Comparison of ENCODE assay signal across 18 cellular contexts in the genomic region with DNA sequence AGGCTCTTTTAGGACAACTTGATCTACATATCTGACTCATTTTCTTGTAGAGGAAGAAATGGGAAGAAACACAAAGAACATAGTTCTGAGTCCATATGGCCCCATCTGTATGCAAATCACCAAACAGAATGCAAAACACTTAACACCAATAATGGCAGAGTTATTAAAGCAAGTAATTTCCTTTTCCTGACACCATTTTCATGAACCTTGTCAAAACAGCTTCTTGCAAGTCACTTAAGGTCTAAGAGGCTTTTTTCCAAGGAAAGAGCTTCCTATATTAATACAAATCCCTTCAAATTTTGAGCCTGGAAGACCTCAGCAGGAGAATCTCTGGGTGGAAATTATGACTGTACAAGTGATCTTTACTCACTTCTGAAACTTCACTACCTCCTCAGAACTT.
DNase-seq lines count a peak whose midpoint lies in the region; ATAC-seq and TF ChIP-seq lines count a peak whose summit lies in the region.
"Had no signal": no experiment of that assay in that cellular context is flagged by ENCODE, and none has a peak within 500 bp of the region (broad histone marks: within the 10 kb centered on the region; RNA-seq: fewer than 3 reads in every experiment).

No MANE protein-coding gene starts in this region.

- H3K4me1 ChIP-seq in GM23248 (ENCODE audit: insufficient read depth) (peaks cover 19% of the 10 kb centered on the region), smooth muscle cell (ENCODE audit: low read depth) (no peaks in the 10 kb centered on the region), adrenal gland (replicated peaks in 1 of 2) (no peaks in the 10 kb centered on the region)
- H3K4me1 ChIP-seq: Caco-2 had no signal

- no peak for ATAC-seq in left lobe of liver
- ATAC-seq: CD8-positive, alpha-beta T cell had no signal

- H3K9ac ChIP-seq in GM23248 (no peak overlapping the region), smooth muscle cell (ENCODE audit: low read depth) (no peak overlapping the region)
- H3K9ac ChIP-seq: BLaER1 treated with 17β-estradiol and CSF1 and Interleukin-3, amounts not matched to agents 10 nM and 100 nM had no signal

- H4K20me1 ChIP-seq in GM23248 (ENCODE audit: insufficient read depth) (no peaks in the 10 kb centered on the region), smooth muscle cell (ENCODE audit: low read depth) (no peaks in the 10 kb centered on the region)
- H4K20me1 ChIP-seq: BLaER1 treated with 17β-estradiol and CSF1 and Interleukin-3, amounts not matched to agents 10 nM and 100 nM had no signal

- peaks cover 0 to 43% (median 30%) of the 10 kb centered on the region in 5 experiments for H3K9me3 Mint-ChIP-seq in brain

- H3K4me1 Mint-ChIP-seq in brain, result peaks cover 7% of the 10 kb centered on the region
- H3K4me1 Mint-ChIP-seq: B cell had no signal

- H3K79me2 ChIP-seq in GM23248 (ENCODE audit: insufficient read depth), result no peaks in the 10 kb centered on the region
- no peaks in the 10 kb centered on the region for H3K79me2 ChIP-seq in smooth muscle cell (ENCODE audit: low read depth)

- H3K27ac ChIP-seq in GM23248 (no peak overlapping the region), smooth muscle cell (ENCODE audit: low read depth) (peak overlapping the region; percentile 37), adrenal gland (no peak overlapping the region)
- H3K27ac ChIP-seq: BLaER1 treated with 17β-estradiol and CSF1 and Interleukin-3, amounts not matched to agents 10 nM and 100 nM; C4-2B had no signal

- H3F3A ChIP-seq in GM23248 (ENCODE audit: insufficient read depth) (peaks cover 25% of the 10 kb centered on the region), smooth muscle cell (ENCODE audit: low read depth) (peaks cover 11% of the 10 kb centered on the region)

- in situ Hi-C loops in GM23248 (cut with MboI), result no loop called here

- H3K27me3 ChIP-seq in GM23248 (replicated peaks; ENCODE audit: insufficient read depth), result no peaks in the 10 kb centered on the region
- no peaks in the 10 kb centered on the region for H3K27me3 ChIP-seq in smooth muscle cell (ENCODE audit: low read depth)
- no peaks in the 10 kb centered on the region for H3K27me3 ChIP-seq in adrenal gland
- H3K27me3 ChIP-seq: BLaER1 treated with 17β-estradiol and CSF1 and Interleukin-3, amounts not matched to agents 10 nM and 100 nM had no signal

- H3K27me3 Mint-ChIP-seq in brain, result peaks cover 12% of the 10 kb centered on the region
- H3K27me3 Mint-ChIP-seq: B cell; CD4-positive, alpha-beta T cell had no signal

- peak overlapping the region in 1 of 5 experiments; percentile 34 for H3K4me3 Mint-ChIP-seq in brain
- H3K4me3 Mint-ChIP-seq: B cell; CD4-positive, alpha-beta T cell; CD8-positive, alpha-beta T cell had no signal

- H3K4me2 ChIP-seq in GM23248 (ENCODE audit: unreplicated experiment), result no peak overlapping the region
- H3K4me2 ChIP-seq in smooth muscle cell, result no peak overlapping the region

- H3K4me3 ChIP-seq in GM23248 (no peak overlapping the region), smooth muscle cell (no peak overlapping the region), adrenal gland (no peak overlapping the region)
- H3K4me3 ChIP-seq: BLaER1 treated with 17β-estradiol and CSF1 and Interleukin-3, amounts not matched to agents 10 nM and 100 nM had no signal

- no peak for TF ChIP-seq POLR2A in adrenal gland (IDR thresholded peaks at IDR 0.05)

- TF ChIP-seq CTCF in brain (conservative IDR thresholded peaks at IDR 0.05), result no peak
- TF ChIP-seq CTCF in smooth muscle cell (IDR thresholded peaks at IDR 0.05; ENCODE audit: borderline replicate concordance, insufficient read depth, poor library complexity, severe bottlenecking), result no peak
- no peak for TF ChIP-seq CTCF in adrenal gland (IDR thresholded peaks at IDR 0.05)

- no peak for DNase-seq in GM23248
- no peak for DNase-seq in smooth muscle cell (lab: John Stamatoyannopoulos, UW; ENCODE audit: unreplicated experiment)
- DNase-seq in MV-4-11 (lab: John Stamatoyannopoulos, UW), result no peak
- DNase-seq in adrenal gland, result no peak
- no peak for DNase-seq in iPS-NIHi11 (ENCODE audit: low spot score)
- DNase-seq in left lobe of liver (ENCODE audit: low spot score), result no peak
- DNase-seq: 8988T; AML-193; Caco-2; Calu3; CD4-positive, alpha-beta T cell; CD8-positive, alpha-beta T cell; DMS79 treated with DMSO at 0.1 percent for 48 hours; GF-D8 had no signal

- H2AFZ ChIP-seq in GM23248 (peak overlapping the region; percentile 18; the same call in 1 of the 2 replicates), smooth muscle cell (ENCODE audit: low read depth) (peak overlapping the region; percentile 24)

- H3K36me3 ChIP-seq in GM23248 (ENCODE audit: low read depth) (no peaks in the 10 kb centered on the region), smooth muscle cell (ENCODE audit: low read depth) (no peaks in the 10 kb centered on the region), adrenal gland (replicated peaks in 1 of 2) (no peaks in the 10 kb centered on the region)

- no peaks in the 10 kb centered on the region for H3K9me2 ChIP-seq in GM23248 (ENCODE audit: insufficient read depth)

- no peaks in the 10 kb centered on the region for H3K36me3 Mint-ChIP-seq in brain
- H3K36me3 Mint-ChIP-seq: CD8-positive, alpha-beta T cell had no signal

- peak overlapping the region in 3 of 5 experiments; percentile 25 to 90 (median 29) for H3K27ac Mint-ChIP-seq in brain
- H3K27ac Mint-ChIP-seq: B cell; CD4-positive, alpha-beta T cell; CD8-positive, alpha-beta T cell had no signal

- H3K9me3 ChIP-seq in GM23248 (ENCODE audit: low read depth), result no peaks in the 10 kb centered on the region
- H3K9me3 ChIP-seq in smooth muscle cell (replicated peaks; ENCODE audit: low read depth), result no peaks in the 10 kb centered on the region
- no peaks in the 10 kb centered on the region for H3K9me3 ChIP-seq in adrenal gland (replicated peaks in 1 of 3)

- intact Hi-C loops in adrenal gland (cut with DNase I), result no loop called here
